In the genomic region with DNA sequence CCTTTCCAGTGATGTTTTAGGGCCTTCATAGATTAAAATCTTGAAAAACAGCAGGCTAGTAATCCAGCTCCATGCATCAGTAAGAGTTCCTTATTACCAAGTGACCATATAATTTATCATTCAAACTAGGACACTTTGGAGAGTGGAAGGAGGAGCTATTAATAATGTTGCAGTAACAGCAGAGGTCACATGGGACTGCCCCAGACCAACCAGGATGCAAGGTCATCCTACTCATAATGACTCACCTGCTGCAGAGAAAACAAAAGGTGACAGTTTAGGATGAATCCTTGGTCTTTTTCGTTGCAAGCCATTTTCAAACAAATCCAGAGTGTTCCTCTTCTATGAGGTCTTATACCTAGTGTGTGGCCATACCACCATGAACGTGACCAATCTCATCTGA, we compare ENCODE assay signal across 20 cellular contexts.
DNase-seq lines count a peak whose midpoint lies in the region; ATAC-seq and TF ChIP-seq lines count a peak whose summit lies in the region.
"Had no signal": no experiment of that assay in that cellular context is flagged by ENCODE, and none has a peak within 500 bp of the region (broad histone marks: within the 10 kb centered on the region; RNA-seq: fewer than 3 reads in every experiment).

No MANE protein-coding gene starts in this region.

- no peak for TF ChIP-seq POLR2A in adrenal gland (IDR thresholded peaks at IDR 0.05)
- TF ChIP-seq POLR2A in gastroesophageal sphincter (IDR thresholded peaks at IDR 0.05), result no peak

- H3K4me3 ChIP-seq in adrenal gland (no peak overlapping the region), gastroesophageal sphincter (no peak overlapping the region)
- H3K4me3 ChIP-seq: A549, SJCRH30 had no signal

- intact Hi-C loops in adrenal gland (cut with DNase I), result no loop called here

- DNase-seq in A172 (ENCODE audit: low spot score), result peak; percentile 62
- peak; percentile 3 for DNase-seq in DMS53 treated with DMSO at 0.1 percent for 48 hours (lab: John Stamatoyannopoulos, UW; ENCODE audit: unreplicated experiment)
- DNase-seq in LHCN-M2 (ENCODE audit: low read depth), result peak; percentile 10
- peak in 4 of 7 donors; percentile 14 to 23 (median 18) for DNase-seq in adrenal gland
- DNase-seq in NCI-H524 (lab: John Stamatoyannopoulos, UW), result no peak
- DNase-seq: CD4-positive, alpha-beta T cell; DND-41; GDM1; GOT3; KG1; NCI-H1436 treated with DMSO at 0.1 percent for 48 hours; NCI-H2029; NCI-H345; RPMI8226; SJCRH30; T-helper 17 cell had no signal

- ATAC-seq in HG02885 (IDR thresholded peaks at IDR 0.05; ENCODE audit: poor library complexity, unreplicated experiment), result no peak
- ATAC-seq in HG03442 (IDR thresholded peaks at IDR 0.05; ENCODE audit: unreplicated experiment), result no peak
- no peak for ATAC-seq in gastroesophageal sphincter
- ATAC-seq: A549, T-helper 17 cell had no signal

- H3K36me3 ChIP-seq in adrenal gland (replicated peaks in 1 of 2), result no peaks in the 10 kb centered on the region
- no peaks in the 10 kb centered on the region for H3K36me3 ChIP-seq in gastroesophageal sphincter
- H3K36me3 ChIP-seq: SJCRH30 had no signal

- TF ChIP-seq CTCF in adrenal gland (IDR thresholded peaks at IDR 0.05), result no peak
- TF ChIP-seq CTCF in gastroesophageal sphincter (IDR thresholded peaks at IDR 0.05), result no peak

- no peaks in the 10 kb centered on the region for H3K27me3 ChIP-seq in adrenal gland
- H3K27me3 ChIP-seq in gastroesophageal sphincter, result no peaks in the 10 kb centered on the region
- H3K27me3 ChIP-seq: SJCRH30 had no signal

- TF ChIP-seq EP300 in gastroesophageal sphincter (IDR thresholded peaks at IDR 0.05), result no peak

- H3K4me1 ChIP-seq in adrenal gland (replicated peaks in 1 of 2) (peaks cover 0 to 6% of the 10 kb centered on the region in 2 donors), gastroesophageal sphincter (no peaks in the 10 kb centered on the region)
- H3K4me1 ChIP-seq: A549, SJCRH30 had no signal

- H3K9me3 ChIP-seq in adrenal gland (replicated peaks in 1 of 3) (no peaks in the 10 kb centered on the region), gastroesophageal sphincter (no peaks in the 10 kb centered on the region)
- H3K9me3 ChIP-seq: A549, SJCRH30 had no signal

- WGBS in adrenal gland, 4 donors, result 48 to 60% (median 52%) methylated on average over 2 of the region's 2 CpGs
- WGBS in gastroesophageal sphincter (ENCODE audit: low coverage in 1 of 2), 2 donors, result 59 to 78% methylated on average over 2 of the region's 2 CpGs

- H3K27ac ChIP-seq in adrenal gland (no peak overlapping the region), gastroesophageal sphincter (no peak overlapping the region)
- H3K27ac ChIP-seq: A549, SJCRH30 had no signal

Comparison
In these comparisons a context has a peak if more than half of its experiments do, and no peak if none do; other contexts are left out.
1. DNase-seq: peak in A172 (single experiment), DMS53 treated with DMSO at 0.1 percent for 48 hours (single experiment), LHCN-M2 (single experiment) and adrenal gland (4 of 7); none in NCI-H524 (0 of 2).